13 cellular contexts compared by ENCODE assay signal in genomic region chr2:196252408-196253114, GRCh38.
A peak's percentile ranks its signal among the peaks of the same experiment; 100 is the strongest.
DNase-seq lines count a peak whose midpoint lies in the region; ATAC-seq and TF ChIP-seq lines count a peak whose summit lies in the region.
"Had no signal": no experiment of that assay in that cellular context is flagged by ENCODE, and none has a peak within 500 bp of the region (broad histone marks: within the 10 kb centered on the region; RNA-seq: fewer than 3 reads in every experiment).

No MANE protein-coding gene starts in this region.

- H3K4me3 ChIP-seq in upper lobe of right lung = no peak overlapping the region
- H3K4me3 ChIP-seq: left lung had no signal

- H3K36me3 ChIP-seq in upper lobe of right lung = no peaks in the 10 kb centered on the region

- DNase-seq in activated CD4-positive, alpha-beta T cell treated with anti-CD3 and anti-CD28 coated beads, Interleukin-2, amount 10 ng/mL, durations not matched to agents 7 days and 5 days = no peak
- DNase-seq in activated CD4-positive, alpha-beta T cell treated with anti-CD3 and anti-CD28 coated beads, Interleukin-2, amount 50 U/mL, for 48 hours = no peak
- DNase-seq in HCEC 1CT (peak; percentile 61), amniotic epithelial cell (ENCODE audit: low read depth) (peak; percentile 84), renal cortical epithelial cell (ENCODE audit: low read depth) (peak; percentile 41), left cardiac atrium (no peak), upper lobe of right lung (no peak)
- no peak for DNase-seq in effector CD4-positive, alpha-beta T cell
- DNase-seq: effector memory CD4-positive, alpha-beta T cell; head of caudate nucleus; left lung; MM.1S; stimulated activated CD4-positive, alpha-beta T cell treated with anti-CD3 and anti-CD28 coated beads, Interleukin-12 subunit alpha, Interleukin-12 subunit beta, amount 100 ng/mL, for 4 hours had no signal

- intact Hi-C loops in left cardiac atrium (cut with DNase I) (no loop called here), upper lobe of right lung (cut with DNase I) (no loop called here)

- no peaks in the 10 kb centered on the region for H3K27me3 ChIP-seq in upper lobe of right lung
- H3K27me3 ChIP-seq: left lung had no signal

- H3K27ac ChIP-seq in upper lobe of right lung = no peak overlapping the region
- H3K27ac ChIP-seq: left lung had no signal

- TF ChIP-seq CTCF in upper lobe of right lung (IDR thresholded peaks at IDR 0.05) = no peak

- peaks cover 28% of the 10 kb centered on the region for H3K9me3 Mint-ChIP-seq in activated CD4-positive, alpha-beta T cell treated with anti-CD3 and anti-CD28 coated beads, Interleukin-2, amount 10 ng/mL, durations not matched to agents 7 days and 5 days

- no peaks in the 10 kb centered on the region for H3K27me3 Mint-ChIP-seq in activated CD4-positive, alpha-beta T cell treated with anti-CD3 and anti-CD28 coated beads, Interleukin-2, amount 10 ng/mL, durations not matched to agents 7 days and 5 days

- POLR2A ChIA-PET in activated CD4-positive, alpha-beta T cell treated with anti-CD3 and anti-CD28 coated beads, Interleukin-2, amount 10 ng/mL, durations not matched to agents 7 days and 5 days (lab: Charles Lee) = no interaction called here

- peaks cover 22% of the 10 kb centered on the region for H3K36me3 Mint-ChIP-seq in activated CD4-positive, alpha-beta T cell treated with anti-CD3 and anti-CD28 coated beads, Interleukin-2, amount 10 ng/mL, durations not matched to agents 7 days and 5 days (ENCODE audit: low read depth)

- H3K4me3 Mint-ChIP-seq in activated CD4-positive, alpha-beta T cell treated with anti-CD3 and anti-CD28 coated beads, Interleukin-2, amount 10 ng/mL, durations not matched to agents 7 days and 5 days = no peak overlapping the region

- peak overlapping the region; percentile 32 for H3K27ac Mint-ChIP-seq in activated CD4-positive, alpha-beta T cell treated with anti-CD3 and anti-CD28 coated beads, Interleukin-2, amount 10 ng/mL, durations not matched to agents 7 days and 5 days

- H3K4me1 Mint-ChIP-seq in activated CD4-positive, alpha-beta T cell treated with anti-CD3 and anti-CD28 coated beads, Interleukin-2, amount 10 ng/mL, durations not matched to agents 7 days and 5 days = peaks cover 73% of the 10 kb centered on the region

- H3K9me3 ChIP-seq in upper lobe of right lung = no peaks in the 10 kb centered on the region
- H3K9me3 ChIP-seq: left lung had no signal

- H3K4me1 ChIP-seq in upper lobe of right lung = peaks cover 17% of the 10 kb centered on the region

- CTCF ChIA-PET in activated CD4-positive, alpha-beta T cell treated with anti-CD3 and anti-CD28 coated beads, Interleukin-2, amount 10 ng/mL, durations not matched to agents 7 days and 5 days (lab: Charles Lee) = interaction anchor here (0.6 to 12.6 kb wide), 6 partner anchors 9 to 89 kb away, joined by 3 to 135 read pairs (median 4); no protein-coding TSS in a partner anchor

- ATAC-seq in left cardiac atrium (no peak), upper lobe of right lung (no peak)
- ATAC-seq: left lung had no signal

Comparison
In these comparisons a context has a peak if more than half of its experiments do, and no peak if none do; other contexts are left out.
1. DNase-seq: peak in HCEC 1CT (single experiment), amniotic epithelial cell (single experiment) and renal cortical epithelial cell (single experiment); none in activated CD4-positive, alpha-beta T cell treated with anti-CD3 and anti-CD28 coated beads, Interleukin-2, amount 10 ng/mL, durations not matched to agents 7 days and 5 days (single experiment), activated CD4-positive, alpha-beta T cell treated with anti-CD3 and anti-CD28 coated beads, Interleukin-2, amount 50 U/mL, for 48 hours (0 of 2), left cardiac atrium (single experiment), upper lobe of right lung (single experiment) and effector CD4-positive, alpha-beta T cell (single experiment).